Comparison of ENCODE assay signal across 21 cellular contexts in genomic region chr4:140395668-140396067, GRCh38. TPM values are rescaled to one million over a fixed set of nuclear protein-coding genes. Genes with fewer than 3 reads are reported as not detected.
DNase-seq lines count a peak whose midpoint lies in the region; ATAC-seq, FAIRE-seq and TF ChIP-seq lines count a peak whose summit lies in the region.
"Had no signal": no experiment of that assay in that cellular context is flagged by ENCODE, and none has a peak within 500 bp of the region (broad histone marks: within the 10 kb centered on the region; RNA-seq: fewer than 3 reads in every experiment).

No MANE protein-coding gene starts in this region.

- TF ChIP-seq EP300 in Ishikawa (IDR thresholded peaks at IDR 0.05; ENCODE audit: borderline replicate concordance), result no peak

- peak; percentile 27; the same call in 1 of the 2 replicates for TF ChIP-seq CTCF in VCaP (conservative IDR thresholded peaks at IDR 0.05)
- no peak for TF ChIP-seq CTCF in heart left ventricle (IDR thresholded peaks at IDR 0.05)

- H3K36me3 ChIP-seq in heart left ventricle, result peaks cover 0 to 50% (median 0%) of the 10 kb centered on the region in 9 donors
- H3K36me3 ChIP-seq: BLaER1 had no signal

- DNase-seq in NCI-H748 (lab: John Stamatoyannopoulos, UW; ENCODE audit: unreplicated experiment) (peak; percentile 2), NCI-H748 treated with DMSO at 0.1 percent for 48 hours (lab: John Stamatoyannopoulos, UW) (no peak), frontal cortex (ENCODE audit: low spot score in 2 of 2) (no peak), NOMO-1 treated with dmso at 0.1 percent for 144 hours (lab: John Stamatoyannopoulos, UW; ENCODE audit: unreplicated experiment) (no peak), hippocampal formation (lab: John Stamatoyannopoulos, UW) (no peak), heart left ventricle (no peak)
- DNase-seq: CD8-positive, alpha-beta memory T cell; DMS 273 treated with DMSO at 0.1 percent for 48 hours; GM23248; HFFc6; MV-4-11; NCI-H1436; NCI-H2029; NCI-H510A; SK-N-SH; T-helper 1 cell had no signal

- H3K27ac ChIP-seq in VCaP (no peak overlapping the region), heart left ventricle (no peak overlapping the region)
- H3K27ac ChIP-seq: BLaER1, GM23248 had no signal

- no peaks in the 10 kb centered on the region for H3K27me3 ChIP-seq in heart left ventricle
- H3K27me3 ChIP-seq: BLaER1 had no signal

- no peaks in the 10 kb centered on the region for H3K4me1 ChIP-seq in heart left ventricle
- H3K4me1 ChIP-seq: BLaER1 had no signal

- no peaks in the 10 kb centered on the region for H3K9me3 ChIP-seq in heart left ventricle
- H3K9me3 ChIP-seq: BLaER1, SK-N-SH had no signal

- WGBS in heart left ventricle, 4 donors, result 69 to 78% (median 75%) methylated on average over 5 of the region's 5 CpGs

- intact Hi-C loops in heart left ventricle (cut with DNase I), result no loop called here

- no peak for ATAC-seq in heart left ventricle
- ATAC-seq: Right ventricle myocardium inferior had no signal

- H3K4me3 ChIP-seq in heart left ventricle, result no peak overlapping the region
- H3K4me3 ChIP-seq: BLaER1, GM23248 had no signal

- peak; percentile 10 for FAIRE-seq in frontal cortex (lab: Jason Lieb, UNC)

- TF ChIP-seq RAD21 in Ishikawa (IDR thresholded peaks at IDR 0.05; ENCODE audit: low read depth), result peak; percentile 15; the same call in 1 of the 2 replicates

- no peak for TF ChIP-seq POLR2A in heart left ventricle (IDR thresholded peaks at IDR 0.05)

TF ChIP-seq in Ishikawa, 13 proteins besides CTCF, POLR2A, EP300 and RAD21:
- no peak for TF ChIP-seq FOXM1 (IDR thresholded peaks at IDR 0.05; ENCODE audit: borderline replicate concordance, low read depth)

RNA-seq across cellular contexts. Expression of gene SCOC, which starts 22.2 kb away (rescaled TPM):
- 104 TPM for total RNA-seq in frontal cortex
- 10 to 100 TPM; 61.0 to 80.9 (median 70.3) TPM for total RNA-seq in heart left ventricle
- polyA plus RNA-seq in heart left ventricle, result 10 to 100 TPM; 49.1 to 87.1 TPM

RNA-seq across cellular contexts. Expression of gene CLGN, which starts 31.8 kb away (rescaled TPM):
- total RNA-seq in frontal cortex (4.5 TPM), heart left ventricle (10 to 100 TPM; 52.6 to 86.4 (median 62.7) TPM)
- polyA plus RNA-seq in heart left ventricle, result 10 to 100 TPM; 29.0 to 41.6 TPM
- total RNA-seq: CD8-positive, alpha-beta memory T cell; LHCN-M2 had no signal
- polyA plus RNA-seq: CD8-positive, alpha-beta memory T cell had no signal
